Comparison of ENCODE assay signal across 19 cellular contexts in the genomic region with DNA sequence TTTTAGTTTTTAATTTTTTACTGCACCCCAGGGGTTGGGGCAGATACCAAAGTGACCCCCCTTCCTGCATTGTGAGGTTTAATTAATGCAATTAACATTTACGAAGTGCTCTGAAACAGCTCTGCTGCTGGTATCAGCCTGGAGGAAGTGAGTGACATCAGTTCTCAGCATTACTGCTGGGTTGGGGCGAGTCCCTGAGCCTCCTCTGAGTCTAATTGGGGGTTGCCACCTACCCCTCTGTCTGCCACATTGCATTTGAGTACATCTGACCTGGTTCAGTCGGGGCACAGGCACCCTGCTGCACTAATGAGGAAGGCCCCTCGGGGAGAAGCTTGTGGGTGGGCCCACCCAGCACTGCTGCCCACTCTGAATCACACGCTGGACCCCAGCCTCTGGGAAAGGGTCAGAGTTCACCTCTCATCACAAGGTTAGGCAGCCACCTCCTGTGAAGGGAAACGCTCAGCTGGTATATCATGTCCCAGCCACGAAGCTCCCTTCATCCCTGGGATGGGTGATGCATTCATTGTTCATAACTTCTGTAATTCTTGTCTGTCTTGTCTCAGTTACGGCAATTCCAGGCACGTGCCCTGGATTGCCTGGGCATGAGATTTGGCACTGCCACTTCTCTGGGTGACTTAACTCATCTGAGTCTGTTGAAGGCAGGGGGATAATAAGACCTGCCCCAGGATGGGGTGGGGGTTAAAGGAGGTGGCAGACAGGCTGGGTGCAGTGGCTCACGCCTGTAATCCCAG. TPM values are rescaled to one million over a fixed set of nuclear protein-coding genes. Genes with fewer than 3 reads are reported as not detected.
DNase-seq lines count a peak whose midpoint lies in the region; FAIRE-seq and TF ChIP-seq lines count a peak whose summit lies in the region.
"Had no signal": no experiment of that assay in that cellular context is flagged by ENCODE, and none has a peak within 500 bp of the region (broad histone marks: within the 10 kb centered on the region; RNA-seq: fewer than 3 reads in every experiment).

No MANE protein-coding gene starts in this region.

- no peak for TF ChIP-seq CTCF in HEK293 (tag by site-specific recombination; IDR thresholded peaks at IDR 0.05)
- TF ChIP-seq CTCF in OCI-LY1 (IDR thresholded peaks at IDR 0.05; ENCODE audit: low read length) = no peak
- TF ChIP-seq CTCF in H1 (IDR thresholded peaks at IDR 0.05; ENCODE audit: control extremely low read depth in 1 of 3, insufficient read depth in 1 of 3, low read depth in 1 of 3, low read length in 3 of 3) = no peak
- no peak for TF ChIP-seq CTCF in hepatocyte (IDR thresholded peaks at IDR 0.05; ENCODE audit: poor library complexity)
- no peak for TF ChIP-seq CTCF in Calu3 (IDR thresholded peaks at IDR 0.05; ENCODE audit: unreplicated experiment)

- H4K20me1 ChIP-seq in OCI-LY1 (ENCODE audit: insufficient read depth, low read length) = no peaks in the 10 kb centered on the region
- H4K20me1 ChIP-seq in H1 (replicated peaks in 1 of 2; ENCODE audit: control insufficient read depth in 1 of 2, insufficient read depth in 2 of 2, low read length in 2 of 2) = peaks cover 58 to 65% of the 10 kb centered on the region in 2 experiments
- H4K20me1 ChIP-seq in hepatocyte (ENCODE audit: insufficient read depth, poor library complexity, severe bottlenecking) = no peaks in the 10 kb centered on the region

- POLR2A ChIA-PET in HEK293 (lab: Yijun Ruan, JAX) = no interaction called here
- POLR2A ChIA-PET in H1 (lab: Charles Lee; ENCODE audit: partially characterized antibody) = interaction anchor here (0.5 to 9.3 kb wide), 10 partner anchors 9 to 98 kb away, joined by 3 to 209 read pairs (median 4); a partner anchor contains a TSS

- FAIRE-seq in H1 (lab: Jason Lieb, UNC) = no peak
- FAIRE-seq: endothelial cell of umbilical vein had no signal

- H3F3A ChIP-seq in OCI-LY1 (ENCODE audit: insufficient read depth, low read length) = no peaks in the 10 kb centered on the region

- no peak overlapping the region for H3K27ac ChIP-seq in HEK293 (ENCODE audit: extremely low read depth, low read depth, low read length)
- peak overlapping the region; percentile 5 for H3K27ac ChIP-seq in OCI-LY1 (ENCODE audit: low read depth, low read length, poor library complexity, severe bottlenecking)
- H3K27ac ChIP-seq in H1 (ENCODE audit: low read depth, low read length) = no peak overlapping the region
- no peak overlapping the region for H3K27ac ChIP-seq in trophoblast cell (ENCODE audit: low read depth, low read length)
- no peak overlapping the region for H3K27ac ChIP-seq in hepatocyte
- H3K27ac ChIP-seq: SJSA1 had no signal

- no peak overlapping the region for H3K56ac ChIP-seq in H1 (replicated peaks; ENCODE audit: insufficient read length, low read depth, low read length)

- no peak overlapping the region for H4K91ac ChIP-seq in H1 (replicated peaks; ENCODE audit: insufficient read length, low read length)
- H4K91ac ChIP-seq in trophoblast cell (ENCODE audit: low read depth, low read length) = no peak overlapping the region

- 0 out of 2 replicates have a peak, but pooled peaks cover 4% of the 10 kb centered on the region for H3K79me2 ChIP-seq in OCI-LY1 (ENCODE audit: insufficient read depth, low read length)
- peaks cover 53 to 100% of the 10 kb centered on the region in 2 experiments for H3K79me2 ChIP-seq in H1 (ENCODE audit: control insufficient read depth in 1 of 2, insufficient read depth in 2 of 2, low read length in 2 of 2)
- peaks cover 14% of the 10 kb centered on the region for H3K79me2 ChIP-seq in trophoblast cell (ENCODE audit: control insufficient read depth, insufficient read depth, low read length, poor library complexity)
- peaks cover 20% of the 10 kb centered on the region for H3K79me2 ChIP-seq in hepatocyte

- TF ChIP-seq RAD21 in H1 (IDR thresholded peaks at IDR 0.05 in 1 of 2, conservative IDR thresholded peaks at IDR 0.05 in 1 of 2; ENCODE audit: low read depth in 2 of 2, low read length in 2 of 2) = no peak

- H3K4me1 ChIP-seq in HEK293 (ENCODE audit: control insufficient read depth, insufficient read depth, low read length) = peaks cover 3% of the 10 kb centered on the region; the same call in 1 of the 2 replicates
- H3K4me1 ChIP-seq in OCI-LY1 (ENCODE audit: insufficient read depth, low read length, severe bottlenecking) = peaks cover 32% of the 10 kb centered on the region
- peaks cover 25 to 51% (median 33%) of the 10 kb centered on the region in 4 experiments for H3K4me1 ChIP-seq in H1 (replicated peaks in 1 of 4; ENCODE audit: control insufficient read depth in 3 of 4, insufficient read depth in 4 of 4, low read length in 3 of 4)
- H3K4me1 ChIP-seq in trophoblast cell (ENCODE audit: control insufficient read depth in 1 of 2, insufficient read depth in 2 of 2, low read length in 2 of 2) = peaks cover 7 to 14% of the 10 kb centered on the region in 2 experiments
- peaks cover 18% of the 10 kb centered on the region for H3K4me1 ChIP-seq in hepatocyte (ENCODE audit: insufficient read depth)
- H3K4me1 ChIP-seq: SJSA1 had no signal

- no peak overlapping the region for H4K12ac ChIP-seq in trophoblast cell (ENCODE audit: low read depth, low read length)

- H3K4me2 ChIP-seq in OCI-LY1 (ENCODE audit: low read length) (no peak overlapping the region), H1 (ENCODE audit: insufficient read depth in 1 of 2, low read depth in 2 of 2, low read length in 2 of 2) (peak overlapping the region; percentile 31 to 33; a peak in 3 of 4 replicates), trophoblast cell (ENCODE audit: low read length) (no peak overlapping the region), hepatocyte (no peak overlapping the region)

- H4K5ac ChIP-seq in H1 (ENCODE audit: insufficient read length, low read depth, low read length) = no peak overlapping the region

- H3K4me3 Mint-ChIP-seq in Calu3 (ENCODE audit: low read depth, unreplicated experiment) = no peak overlapping the region
- H3K4me3 Mint-ChIP-seq: dendritic cell treated with granulocyte-macrophage colony-stimulating factor and Interleukin-4, amounts not matched to agents 40 ng/mL and 50 ng/mL, for 4 days; natural killer cell treated with Interleukin-12 subunit alpha and Interleukin-12 subunit beta and Interleukin-15 and Interleukin-18, amount 100 ng/mL, for 72 hours; T-helper 2 cell treated with Interferon-gamma antibody and Interleukin-4, amounts not matched to agents 5 μg/mL and 100 μg/mL, for 36 hours had no signal

- H3K4me1 Mint-ChIP-seq in Calu3 (ENCODE audit: low read depth, unreplicated experiment) = peaks cover 35% of the 10 kb centered on the region

- no peak overlapping the region; the same call in 1 of the 2 replicates for H4K8ac ChIP-seq in H1 (ENCODE audit: extremely low read depth, insufficient read depth, low read length)
- H4K8ac ChIP-seq in trophoblast cell (ENCODE audit: low read depth, low read length) = no peak overlapping the region

- no peak overlapping the region for H2AK5ac ChIP-seq in H1 (ENCODE audit: low read depth, low read length)
- H2AK5ac ChIP-seq in trophoblast cell (ENCODE audit: low read length) = no peak overlapping the region

- H3K9me3 ChIP-seq in HEK293 (ENCODE audit: control insufficient read depth, insufficient read depth, low read depth, low read length) (no peaks in the 10 kb centered on the region), OCI-LY1 (ENCODE audit: low read length) (no peaks in the 10 kb centered on the region), H1 (ENCODE audit: insufficient read depth in 2 of 2, low read depth in 1 of 2, low read length in 1 of 2) (no peaks in the 10 kb centered on the region), trophoblast cell (ENCODE audit: insufficient read depth, low read depth, low read length) (no peaks in the 10 kb centered on the region), hepatocyte (ENCODE audit: low read depth) (no peaks in the 10 kb centered on the region)
- H3K9me3 ChIP-seq: SJSA1 had no signal

- H3K36me3 ChIP-seq in HEK293 (ENCODE audit: control insufficient read depth in 2 of 2, insufficient read depth in 1 of 2, low read length in 2 of 2) = peaks cover 0 to 3% of the 10 kb centered on the region in 2 experiments; a peak in 1 of 3 replicates
- peaks cover 3% of the 10 kb centered on the region; the same call in 1 of the 2 replicates for H3K36me3 ChIP-seq in OCI-LY1 (ENCODE audit: insufficient read depth, low read length)
- H3K36me3 ChIP-seq in H1 (ENCODE audit: control insufficient read depth in 2 of 4, insufficient read depth in 4 of 4, low read length in 3 of 4) = peaks cover 1 to 87% (median 14%) of the 10 kb centered on the region in 4 experiments; a peak in 6 of 8 replicates
- peaks cover under 1 to 11% of the 10 kb centered on the region in 2 experiments for H3K36me3 ChIP-seq in trophoblast cell (ENCODE audit: control insufficient read depth in 1 of 2, insufficient read depth in 2 of 2, low read length in 2 of 2)
- no peaks in the 10 kb centered on the region for H3K36me3 ChIP-seq in hepatocyte (replicated peaks; ENCODE audit: insufficient read depth, low read depth)
- H3K36me3 ChIP-seq: SJSA1 had no signal

- intact Hi-C loops in Calu3 (cut with micrococcal nuclease; ENCODE audit: unreplicated experiment) = loop anchor here (5.0 kb wide), 2 partner anchors 43 to 248 kb away; no protein-coding TSS in a partner anchor

- no peaks in the 10 kb centered on the region for H3K27me3 Mint-ChIP-seq in Calu3 (ENCODE audit: unreplicated experiment)
- H3K27me3 Mint-ChIP-seq: dendritic cell treated with granulocyte-macrophage colony-stimulating factor and Interleukin-4, amounts not matched to agents 40 ng/mL and 50 ng/mL, for 4 days; natural killer cell treated with Interleukin-12 subunit alpha and Interleukin-12 subunit beta and Interleukin-15 and Interleukin-18, amount 100 ng/mL, for 72 hours had no signal

- H3K27me3 ChIP-seq in OCI-LY1 (ENCODE audit: insufficient read depth, low read length) (no peaks in the 10 kb centered on the region), H1 (replicated peaks in 1 of 4; ENCODE audit: control insufficient read depth in 3 of 4, extremely low read depth in 1 of 4, insufficient read depth in 3 of 4, low read length in 3 of 4) (no peaks in the 10 kb centered on the region), trophoblast cell (ENCODE audit: insufficient read depth, low read length) (no peaks in the 10 kb centered on the region), hepatocyte (no peaks in the 10 kb centered on the region)
- H3K27me3 ChIP-seq: SJSA1 had no signal

- H3K18ac ChIP-seq in H1 (ENCODE audit: extremely low read depth, low read length) (0 out of 2 replicates have a peak overlapping the region, but pooled peaks have one; percentile 19), trophoblast cell (ENCODE audit: low read length) (no peak overlapping the region)

- H2BK120ac ChIP-seq in H1 (replicated peaks; ENCODE audit: low read depth, low read length) = no peak overlapping the region
- H2BK120ac ChIP-seq in trophoblast cell (ENCODE audit: insufficient read depth, low read length, poor library complexity) = no peak overlapping the region

- no peaks in the 10 kb centered on the region for H3K36me3 Mint-ChIP-seq in Calu3 (ENCODE audit: insufficient read depth, unreplicated experiment)
- H3K36me3 Mint-ChIP-seq: natural killer cell treated with Interleukin-12 subunit alpha and Interleukin-12 subunit beta and Interleukin-15 and Interleukin-18, amount 100 ng/mL, for 72 hours had no signal

- no peaks in the 10 kb centered on the region for H3K23me2 ChIP-seq in H1 (ENCODE audit: low read depth, low read length)

- H3K9ac ChIP-seq in OCI-LY1 (ENCODE audit: low read length) = no peak overlapping the region
- no peak overlapping the region for H3K9ac ChIP-seq in H1 (replicated peaks in 1 of 4; ENCODE audit: extremely low read depth in 1 of 4, low read depth in 3 of 4, low read length in 3 of 4)
- no peak overlapping the region for H3K9ac ChIP-seq in trophoblast cell (ENCODE audit: low read length)

- H2BK15ac ChIP-seq in H1 (ENCODE audit: low read length) = no peak overlapping the region; the same call in 1 of the 2 replicates

- H2AFZ ChIP-seq in OCI-LY1 (ENCODE audit: low read length) = no peak overlapping the region
- no peak overlapping the region for H2AFZ ChIP-seq in H1 (ENCODE audit: low read length)
- no peak overlapping the region for H2AFZ ChIP-seq in trophoblast cell (ENCODE audit: insufficient read depth, low read length, poor library complexity)
- no peak overlapping the region for H2AFZ ChIP-seq in hepatocyte

- no peak overlapping the region for H3K27ac Mint-ChIP-seq in Calu3 (ENCODE audit: unreplicated experiment)
- H3K27ac Mint-ChIP-seq: dendritic cell treated with granulocyte-macrophage colony-stimulating factor and Interleukin-4, amounts not matched to agents 40 ng/mL and 50 ng/mL, for 4 days; natural killer cell treated with Interleukin-12 subunit alpha and Interleukin-12 subunit beta and Interleukin-15 and Interleukin-18, amount 100 ng/mL, for 72 hours; T-helper 2 cell treated with Interferon-gamma antibody and Interleukin-4, amounts not matched to agents 5 μg/mL and 100 μg/mL, for 36 hours had no signal

- no peak overlapping the region for H2BK20ac ChIP-seq in H1 (ENCODE audit: low read length)

- H2BK12ac ChIP-seq in H1 (ENCODE audit: low read depth, low read length) (no peak overlapping the region), trophoblast cell (ENCODE audit: low read length) (no peak overlapping the region)

- no peaks in the 10 kb centered on the region for H3K9me3 Mint-ChIP-seq in Calu3 (ENCODE audit: low read depth, unreplicated experiment)
- H3K9me3 Mint-ChIP-seq: dendritic cell treated with granulocyte-macrophage colony-stimulating factor and Interleukin-4, amounts not matched to agents 40 ng/mL and 50 ng/mL, for 4 days; natural killer cell treated with Interleukin-12 subunit alpha and Interleukin-12 subunit beta and Interleukin-15 and Interleukin-18, amount 100 ng/mL, for 72 hours; T-helper 2 cell treated with Interferon-gamma antibody and Interleukin-4, amounts not matched to agents 5 μg/mL and 100 μg/mL, for 36 hours had no signal

- no peak overlapping the region for H3K4ac ChIP-seq in H1 (replicated peaks; ENCODE audit: insufficient read length, low read depth, low read length)
- H3K4ac ChIP-seq in trophoblast cell (ENCODE audit: low read depth, low read length) = peak overlapping the region; percentile 61

- H3K79me1 ChIP-seq in H1 (ENCODE audit: low read depth, low read length) (peaks cover 7% of the 10 kb centered on the region), trophoblast cell (ENCODE audit: low read length) (peaks cover 2% of the 10 kb centered on the region)

- CTCF ChIA-PET in HEK293 (lab: Yijun Ruan, JAX) (interaction anchor here (0.7 to 6.8 kb wide), 4 partner anchors 9 to 1184 kb away, joined by 3 to 244 read pairs (median 3); a partner anchor contains a TSS), H1 (lab: Charles Lee; ENCODE audit: partially characterized antibody) (interaction anchor here (0.8 to 9.4 kb wide), 9 partner anchors 8 to 112 kb away, joined by 3 to 221 read pairs (median 5); a partner anchor contains a TSS), Calu3 (lab: Charles Lee) (interaction anchor here (0.7 to 4.3 kb wide), 2 partner anchors 12 to 187 kb away, joined by 5 to 33 read pairs; a partner anchor contains a TSS)

- no TSS peak for BruUV-seq in Calu3 (replicated peaks; lab: Mats Ljungman, UMichigan)

- H3K14ac ChIP-seq in H1 (ENCODE audit: insufficient read length) = no peak overlapping the region
- no peak overlapping the region for H3K14ac ChIP-seq in trophoblast cell (ENCODE audit: low read length)

- H2BK5ac ChIP-seq in H1 (ENCODE audit: low read depth, low read length) = 0 out of 2 replicates have a peak overlapping the region, but pooled peaks have one; percentile 38
- no peak overlapping the region for H2BK5ac ChIP-seq in trophoblast cell (ENCODE audit: low read depth, low read length, poor library complexity)

- no peak for TF ChIP-seq EP300 in H1 (IDR thresholded peaks at IDR 0.05; ENCODE audit: borderline replicate concordance in 1 of 2, low read depth in 2 of 2, low read length in 2 of 2)

- H3K9me2 ChIP-seq in OCI-LY1 (ENCODE audit: low read depth, low read length) = no peaks in the 10 kb centered on the region
- no peaks in the 10 kb centered on the region for H3K9me2 ChIP-seq in hepatocyte (replicated peaks; ENCODE audit: insufficient read depth)

- DNase-seq in H1 (ENCODE audit: low read depth in 1 of 2, low spot score in 2 of 2) = no peak
- no peak for DNase-seq in trophoblast cell
- no peak for DNase-seq in DMS53 treated with DMSO at 0.1 percent for 48 hours (lab: John Stamatoyannopoulos, UW; ENCODE audit: unreplicated experiment)
- no peak for DNase-seq in hepatocyte (ENCODE audit: low spot score)
- no peak for DNase-seq in Calu3
- no peak for DNase-seq in GM03348 (ENCODE audit: low spot score)
- DNase-seq: foreskin melanocyte; left cardiac atrium; NCI-H1092; NCI-H526 treated with DMSO at 0.1 percent for 48 hours; PC-3; stimulated activated CD8-positive, alpha-beta memory T cell treated with anti-CD3 and anti-CD28 coated beads, Interleukin-4, amount 100 ng/mL, for 48 hours had no signal

- H3K23ac ChIP-seq in H1 (ENCODE audit: insufficient read length) (no peak overlapping the region), trophoblast cell (ENCODE audit: low read length) (no peak overlapping the region)

- 86% methylated on average over 10 of the region's 10 CpGs; no CpG with 5 or more reads in 1 of the 2 experiments for WGBS in H1 (ENCODE audit: extremely low coverage in 1 of 2, insufficient coverage in 1 of 2, insufficient read length in 1 of 2, insufficient replicate concordance in 2 of 2, low coverage in 1 of 2, low lambda C conversion rate in 2 of 2, missing lambda C conversion rate in 1 of 2), 2 experiments
- WGBS in trophoblast cell (ENCODE audit: extremely low coverage, insufficient coverage, insufficient read length) = no CpG with 5 or more reads among the region's 10 CpGs
- WGBS in hepatocyte (ENCODE audit: low lambda C conversion rate, missing lambda C conversion rate) = 86% methylated on average over 10 of the region's 10 CpGs

- H3K4me3 ChIP-seq in HEK293 (ENCODE audit: low read depth, low read length) = no peak overlapping the region
- no peak overlapping the region for H3K4me3 ChIP-seq in OCI-LY1 (ENCODE audit: low read depth, low read length, poor library complexity, severe bottlenecking)
- H3K4me3 ChIP-seq in H1 (ENCODE audit: extremely low read depth in 1 of 4, insufficient read depth in 2 of 4, low read depth in 3 of 4, low read length in 4 of 4) = no peak overlapping the region
- no peak overlapping the region for H3K4me3 ChIP-seq in trophoblast cell (ENCODE audit: low read depth, low read length)
- H3K4me3 ChIP-seq in hepatocyte = no peak overlapping the region
- H3K4me3 ChIP-seq: SJSA1 had no signal

- TF ChIP-seq POLR2A in H1 (IDR thresholded peaks at IDR 0.05; ENCODE audit: control extremely low read depth in 1 of 2, low read depth in 2 of 2, low read length in 2 of 2) = no peak

RNA-seq across cellular contexts. Expression of a gene that starts 13.2 kb away (rescaled TPM):
- total RNA-seq in H1 (2021; fragmentation: NEBNext Ultra II Directional; extraction: Animal tissue kit (Norgen Biotek cat#: 25700)) = 1,016 and 1,038 TPM in 2 replicates
- polyA plus RNA-seq in H1 (2011; rRNA removed) = 433 and 469 TPM in 2 replicates
- polyA plus RNA-seq in H1 (2011; cell fraction: cytosol; rRNA removed) = 457 TPM
- 676 TPM for polyA plus RNA-seq in H1 (2011; cell fraction: nucleus; rRNA removed)
- 568 to 702 TPM (median 611 TPM) in 4 replicates for polyA plus RNA-seq in H1 (2012, experiment 1 of 2)
- 410 TPM for polyA plus RNA-seq in H1 (2012, experiment 2 of 2)
- polyA plus RNA-seq in H1 (2013, experiment 1 of 2) = 587 TPM
- 555 TPM for polyA plus RNA-seq in H1 (2013, experiment 2 of 2)
- polyA minus RNA-seq in H1 (2011; rRNA and poly(A)+ RNA removed) = 327 and 359 TPM in 2 replicates
- polyA minus RNA-seq in H1 (2011; cell fraction: cytosol; rRNA and poly(A)+ RNA removed) = 389 TPM
- polyA minus RNA-seq in H1 (2011; cell fraction: nucleus; rRNA and poly(A)+ RNA removed) = 257 TPM
- 35.7 and 37.2 TPM in 2 replicates for polyA plus RNA-seq in trophoblast cell (2013)
- 4.3 and 4.5 TPM in 2 replicates for total RNA-seq in hepatocyte
- polyA plus RNA-seq in hepatocyte = 5.2 and 5.3 TPM in 2 replicates
- 8.4 and 10.8 TPM in 2 replicates for total RNA-seq in Calu3 (2022)

RNA-seq across cellular contexts. Expression of a gene that starts 32.1 kb away (rescaled TPM):
- 48.8 and 48.9 TPM in 2 replicates for total RNA-seq in H1 (2021; fragmentation: NEBNext Ultra II Directional; extraction: Animal tissue kit (Norgen Biotek cat#: 25700))
- polyA plus RNA-seq in H1 (2011; rRNA removed) (39.4 and 39.8 TPM in 2 replicates), hepatocyte (106 and 118 TPM in 2 replicates)
- polyA plus RNA-seq in H1 (2011; cell fraction: cytosol; rRNA removed) = 41.8 TPM
- 37.4 TPM for polyA plus RNA-seq in H1 (2011; cell fraction: nucleus; rRNA removed)
- 37.7 to 43.8 TPM (median 39.0 TPM) in 4 replicates for polyA plus RNA-seq in H1 (2012, experiment 1 of 2)
- 51.1 TPM for polyA plus RNA-seq in H1 (2012, experiment 2 of 2)
- polyA plus RNA-seq in H1 (2013, experiment 1 of 2) = 50.4 TPM
- 48.5 TPM for polyA plus RNA-seq in H1 (2013, experiment 2 of 2)
- 26.8 and 28.1 TPM in 2 replicates for polyA minus RNA-seq in H1 (2011; rRNA and poly(A)+ RNA removed)
- polyA minus RNA-seq in H1 (2011; cell fraction: cytosol; rRNA and poly(A)+ RNA removed) = 16.2 TPM
- polyA minus RNA-seq in H1 (2011; cell fraction: nucleus; rRNA and poly(A)+ RNA removed) = 27.2 TPM
- 53.0 and 54.0 TPM in 2 replicates for polyA plus RNA-seq in trophoblast cell (2013)
- total RNA-seq in hepatocyte (62.7 and 75.0 TPM in 2 replicates), Calu3 (2022) (51.0 and 56.0 TPM in 2 replicates)

RNA-seq across cellular contexts. Expression of a gene that starts 44.3 kb away (rescaled TPM):
- 170 and 173 TPM in 2 replicates for total RNA-seq in H1 (2021; fragmentation: NEBNext Ultra II Directional; extraction: Animal tissue kit (Norgen Biotek cat#: 25700))
- 51.9 and 74.5 TPM in 2 replicates for polyA plus RNA-seq in H1 (2011; rRNA removed)
- 98.6 TPM for polyA plus RNA-seq in H1 (2011; cell fraction: cytosol; rRNA removed)
- 20.6 TPM for polyA plus RNA-seq in H1 (2011; cell fraction: nucleus; rRNA removed)
- 98.2 to 158 TPM (median 111 TPM) in 4 replicates for polyA plus RNA-seq in H1 (2012, experiment 1 of 2)
- polyA plus RNA-seq in H1 (2012, experiment 2 of 2) = 22.4 TPM
- 83.8 TPM for polyA plus RNA-seq in H1 (2013, experiment 1 of 2)
- 85.3 TPM for polyA plus RNA-seq in H1 (2013, experiment 2 of 2)
- polyA minus RNA-seq in H1 (2011; rRNA and poly(A)+ RNA removed) = 78.7 and 87.3 TPM in 2 replicates
- polyA minus RNA-seq in H1 (2011; cell fraction: cytosol; rRNA and poly(A)+ RNA removed) = 59.3 TPM
- 32.8 TPM for polyA minus RNA-seq in H1 (2011; cell fraction: nucleus; rRNA and poly(A)+ RNA removed)
- 107 and 109 TPM in 2 replicates for polyA plus RNA-seq in trophoblast cell (2013)
- total RNA-seq in hepatocyte = 141 and 147 TPM in 2 replicates
- 54.8 and 67.7 TPM in 2 replicates for polyA plus RNA-seq in hepatocyte
- 205 and 211 TPM in 2 replicates for total RNA-seq in Calu3 (2022)

Comparison
In these comparisons a context has a peak if more than half of its experiments do, and no peak if none do; other contexts are left out.
1. H3K4me2 ChIP-seq: peak in H1 (2 of 2); none in OCI-LY1 (single experiment), trophoblast cell (single experiment) and hepatocyte (single experiment).
2. RNA of a gene that starts 13.2 kb away (total RNA-seq): 1,016 to 1,038 TPM in H1; 8.4 to 10.8 TPM in Calu3 and 4.3 to 4.5 TPM in hepatocyte; every median in the first group is over 10 times any median in the second.